In genomic region chr2:127386764-127387654, GRCh38 we compare ENCODE assay signal across 1 cellular context.
TF ChIP-seq lines count a peak whose summit lies in the region.

No MANE protein-coding gene starts in this region.

TF ChIP-seq in HepG2, 621 proteins besides CTCF, POLR2A, EP300 and RAD21 (continued from another document and continues in another):
- TF ChIP-seq, protein P1, sequence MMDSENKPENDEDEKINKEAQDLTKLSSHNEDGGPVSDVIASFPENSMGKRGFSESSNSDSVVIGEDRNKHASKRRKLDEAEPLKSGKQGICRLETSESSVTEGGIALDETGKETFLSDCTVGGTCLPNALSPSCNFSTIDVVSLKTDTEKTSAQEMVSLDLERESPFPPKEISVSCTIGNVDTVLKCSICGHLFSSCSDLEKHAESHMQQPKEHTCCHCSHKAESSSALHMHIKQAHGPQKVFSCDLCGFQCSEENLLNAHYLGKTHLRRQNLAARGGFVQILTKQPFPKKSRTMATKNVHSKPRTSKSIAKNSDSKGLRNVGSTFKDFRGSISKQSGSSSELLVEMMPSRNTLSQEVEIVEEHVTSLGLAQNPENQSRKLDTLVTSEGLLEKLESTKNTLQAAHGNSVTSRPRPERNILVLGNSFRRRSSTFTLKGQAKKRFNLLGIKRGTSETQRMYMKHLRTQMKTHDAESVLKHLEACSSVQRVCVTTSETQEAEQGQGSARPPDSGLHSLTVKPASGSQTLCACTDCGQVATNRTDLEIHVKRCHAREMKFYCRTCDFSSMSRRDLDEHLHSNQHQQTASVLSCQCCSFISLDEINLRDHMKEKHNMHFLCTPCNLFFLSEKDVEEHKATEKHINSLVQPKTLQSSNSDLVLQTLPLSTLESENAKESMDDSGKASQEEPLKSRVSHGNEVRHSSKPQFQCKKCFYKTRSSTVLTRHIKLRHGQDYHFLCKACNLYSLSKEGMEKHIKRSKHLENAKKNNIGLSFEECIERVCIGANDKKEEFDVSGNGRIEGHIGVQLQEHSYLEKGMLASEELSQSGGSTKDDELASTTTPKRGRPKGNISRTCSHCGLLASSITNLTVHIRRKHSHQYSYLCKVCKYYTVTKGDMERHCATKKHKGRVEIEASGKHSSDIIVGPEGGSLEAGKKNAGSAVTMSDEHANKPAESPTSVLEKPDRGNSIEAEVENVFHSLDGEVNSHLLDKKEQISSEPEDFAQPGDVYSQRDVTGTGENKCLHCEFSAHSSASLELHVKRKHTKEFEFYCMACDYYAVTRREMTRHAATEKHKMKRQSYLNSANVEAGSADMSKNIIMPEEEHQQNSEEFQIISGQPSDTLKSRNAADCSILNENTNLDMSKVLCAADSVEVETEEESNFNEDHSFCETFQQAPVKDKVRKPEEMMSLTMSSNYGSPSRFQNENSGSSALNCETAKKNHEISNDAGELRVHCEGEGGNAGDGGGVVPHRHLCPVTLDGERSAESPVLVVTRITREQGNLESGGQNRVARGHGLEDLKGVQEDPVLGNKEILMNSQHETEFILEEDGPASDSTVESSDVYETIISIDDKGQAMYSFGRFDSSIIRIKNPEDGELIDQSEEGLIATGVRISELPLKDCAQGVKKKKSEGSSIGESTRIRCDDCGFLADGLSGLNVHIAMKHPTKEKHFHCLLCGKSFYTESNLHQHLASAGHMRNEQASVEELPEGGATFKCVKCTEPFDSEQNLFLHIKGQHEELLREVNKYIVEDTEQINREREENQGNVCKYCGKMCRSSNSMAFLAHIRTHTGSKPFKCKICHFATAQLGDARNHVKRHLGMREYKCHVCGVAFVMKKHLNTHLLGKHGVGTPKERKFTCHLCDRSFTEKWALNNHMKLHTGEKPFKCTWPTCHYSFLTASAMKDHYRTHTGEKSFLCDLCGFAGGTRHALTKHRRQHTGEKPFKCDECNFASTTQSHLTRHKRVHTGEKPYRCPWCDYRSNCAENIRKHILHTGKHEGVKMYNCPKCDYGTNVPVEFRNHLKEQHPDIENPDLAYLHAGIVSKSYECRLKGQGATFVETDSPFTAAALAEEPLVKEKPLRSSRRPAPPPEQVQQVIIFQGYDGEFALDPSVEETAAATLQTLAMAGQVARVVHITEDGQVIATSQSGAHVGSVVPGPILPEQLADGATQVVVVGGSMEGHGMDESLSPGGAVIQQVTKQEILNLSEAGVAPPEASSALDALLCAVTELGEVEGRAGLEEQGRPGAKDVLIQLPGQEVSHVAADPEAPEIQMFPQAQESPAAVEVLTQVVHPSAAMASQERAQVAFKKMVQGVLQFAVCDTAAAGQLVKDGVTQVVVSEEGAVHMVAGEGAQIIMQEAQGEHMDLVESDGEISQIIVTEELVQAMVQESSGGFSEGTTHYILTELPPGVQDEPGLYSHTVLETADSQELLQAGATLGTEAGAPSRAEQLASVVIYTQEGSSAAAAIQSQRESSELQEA (CRISPR knock-in tag; IDR thresholded peaks at IDR 0.05; ENCODE audit: not compliant biosample characterization), result no peak
- TF ChIP-seq ZNF503 (CRISPR knock-in tag; IDR thresholded peaks at IDR 0.05) (peak; percentile 20; the same call in 1 of the 2 replicates), ZNF350 (CRISPR knock-in tag; IDR thresholded peaks at IDR 0.05; ENCODE audit: borderline replicate concordance, low read depth) (0 out of 2 replicates have a peak, but pooled peaks have one; percentile 61), AFF4 (CRISPR knock-in tag; IDR thresholded peaks at IDR 0.05) (0 out of 2 replicates have a peak, but pooled peaks have one; percentile 51), ZNF709 (CRISPR knock-in tag; IDR thresholded peaks at IDR 0.05) (0 out of 2 replicates have a peak, but pooled peaks have one; percentile 11), ZNF552 (CRISPR knock-in tag; IDR thresholded peaks at IDR 0.05; ENCODE audit: borderline replicate concordance) (peak; percentile 41; the same call in 1 of the 2 replicates), HNRNPUL1 (IDR thresholded peaks at IDR 0.05; ENCODE audit: low read depth, low read length) (peak; percentile 0; the same call in 1 of the 2 replicates), NFE2L2 (IDR thresholded peaks at IDR 0.05; ENCODE audit: low read length) (no peak), ZBTB20 (CRISPR knock-in tag; IDR thresholded peaks at IDR 0.05; ENCODE audit: borderline replicate concordance, low read depth) (no peak), ZNF282 (IDR thresholded peaks at IDR 0.05; ENCODE audit: partially characterized antibody) (no peak), MED1 (CRISPR knock-in tag; IDR thresholded peaks at IDR 0.05) (peak; percentile 87), BCL3 (CRISPR knock-in tag; IDR thresholded peaks at IDR 0.05) (peak; percentile 55; the same call in 1 of the 2 replicates), MYC (CRISPR knock-in tag; IDR thresholded peaks at IDR 0.05; ENCODE audit: borderline replicate concordance) (peak; percentile 49; the same call in 1 of the 2 replicates), CCDC6 (CRISPR knock-in tag; IDR thresholded peaks at IDR 0.05) (peak; percentile 30; the same call in 1 of the 2 replicates), ZNF772 (CRISPR knock-in tag; IDR thresholded peaks at IDR 0.05) (peak; percentile 48), KDM6A (CRISPR knock-in tag; IDR thresholded peaks at IDR 0.05; ENCODE audit: low read depth) (peak; percentile 15; the same call in 1 of the 2 replicates), IKZF4 (CRISPR knock-in tag; IDR thresholded peaks at IDR 0.05; ENCODE audit: borderline replicate concordance, low read depth, not compliant biosample characterization) (peak; percentile 26), HOMEZ (CRISPR knock-in tag; IDR thresholded peaks at IDR 0.05; ENCODE audit: low read depth) (peak; percentile 52; the same call in 1 of the 2 replicates), ZNF205 (CRISPR knock-in tag; IDR thresholded peaks at IDR 0.05) (peak; percentile 45; the same call in 1 of the 2 replicates), RARA (CRISPR knock-in tag; IDR thresholded peaks at IDR 0.05) (peak; percentile 37), PHF21A (CRISPR knock-in tag; IDR thresholded peaks at IDR 0.05) (peak; percentile 79), REL (CRISPR knock-in tag; conservative IDR thresholded peaks at IDR 0.05) (no peak), KLF16 (CRISPR knock-in tag; IDR thresholded peaks at IDR 0.05) (peak in 1 of 2 experiments; percentile 69; a peak in 2 of 4 replicates), TAF15 (IDR thresholded peaks at IDR 0.05; ENCODE audit: low read depth, low read length, poor library complexity, severe bottlenecking) (peak; percentile 87), ATM (IDR thresholded peaks at IDR 0.05; ENCODE audit: borderline replicate concordance) (no peak), MED13 (CRISPR knock-in tag; IDR thresholded peaks at IDR 0.05) (0 out of 2 replicates have a peak, but pooled peaks have one; percentile 17), MAZ (IDR thresholded peaks at IDR 0.05; ENCODE audit: borderline replicate concordance, low read depth, low read length) (peak; percentile 94), MAZ (CRISPR knock-in tag; IDR thresholded peaks at IDR 0.05; ENCODE audit: low read depth) (peak; percentile 93), PITX1 (CRISPR knock-in tag; IDR thresholded peaks at IDR 0.05) (peak; percentile 73), RFX5 (IDR thresholded peaks at IDR 0.05; ENCODE audit: low read depth, low read length) (peak; percentile 47; the same call in 1 of the 2 replicates), ZNF816 (CRISPR knock-in tag; IDR thresholded peaks at IDR 0.05; ENCODE audit: borderline replicate concordance) (peak; percentile 80)
- TF ChIP-seq, protein P2, sequence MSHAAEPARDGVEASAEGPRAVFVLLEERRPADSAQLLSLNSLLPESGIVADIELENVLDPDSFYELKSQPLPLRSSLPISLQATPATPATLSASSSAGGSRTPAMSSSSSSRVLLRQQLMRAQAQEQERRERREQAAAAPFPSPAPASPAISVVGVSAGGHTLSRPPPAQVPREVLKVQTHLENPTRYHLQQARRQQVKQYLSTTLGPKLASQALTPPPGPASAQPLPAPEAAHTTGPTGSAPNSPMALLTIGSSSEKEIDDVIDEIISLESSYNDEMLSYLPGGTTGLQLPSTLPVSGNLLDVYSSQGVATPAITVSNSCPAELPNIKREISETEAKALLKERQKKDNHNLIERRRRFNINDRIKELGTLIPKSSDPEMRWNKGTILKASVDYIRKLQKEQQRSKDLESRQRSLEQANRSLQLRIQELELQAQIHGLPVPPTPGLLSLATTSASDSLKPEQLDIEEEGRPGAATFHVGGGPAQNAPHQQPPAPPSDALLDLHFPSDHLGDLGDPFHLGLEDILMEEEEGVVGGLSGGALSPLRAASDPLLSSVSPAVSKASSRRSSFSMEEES (CRISPR knock-in tag; IDR thresholded peaks at IDR 0.05), result peak; percentile 36; the same call in 1 of the 2 replicates
- TF ChIP-seq, protein P3, sequence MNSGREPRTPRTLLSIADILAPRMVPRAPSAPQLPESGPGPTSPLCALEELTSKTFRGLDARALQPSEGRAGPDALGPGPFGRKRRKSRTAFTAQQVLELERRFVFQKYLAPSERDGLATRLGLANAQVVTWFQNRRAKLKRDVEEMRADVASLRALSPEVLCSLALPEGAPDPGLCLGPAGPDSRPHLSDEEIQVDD (CRISPR knock-in tag; IDR thresholded peaks at IDR 0.05; ENCODE audit: borderline replicate concordance), result peak; percentile 15; the same call in 1 of the 2 replicates
- TF ChIP-seq, protein P4, sequence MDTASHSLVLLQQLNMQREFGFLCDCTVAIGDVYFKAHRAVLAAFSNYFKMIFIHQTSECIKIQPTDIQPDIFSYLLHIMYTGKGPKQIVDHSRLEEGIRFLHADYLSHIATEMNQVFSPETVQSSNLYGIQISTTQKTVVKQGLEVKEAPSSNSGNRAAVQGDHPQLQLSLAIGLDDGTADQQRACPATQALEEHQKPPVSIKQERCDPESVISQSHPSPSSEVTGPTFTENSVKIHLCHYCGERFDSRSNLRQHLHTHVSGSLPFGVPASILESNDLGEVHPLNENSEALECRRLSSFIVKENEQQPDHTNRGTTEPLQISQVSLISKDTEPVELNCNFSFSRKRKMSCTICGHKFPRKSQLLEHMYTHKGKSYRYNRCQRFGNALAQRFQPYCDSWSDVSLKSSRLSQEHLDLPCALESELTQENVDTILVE (CRISPR knock-in tag; IDR thresholded peaks at IDR 0.05), result peak; percentile 22
- TF ChIP-seq, protein P5, sequence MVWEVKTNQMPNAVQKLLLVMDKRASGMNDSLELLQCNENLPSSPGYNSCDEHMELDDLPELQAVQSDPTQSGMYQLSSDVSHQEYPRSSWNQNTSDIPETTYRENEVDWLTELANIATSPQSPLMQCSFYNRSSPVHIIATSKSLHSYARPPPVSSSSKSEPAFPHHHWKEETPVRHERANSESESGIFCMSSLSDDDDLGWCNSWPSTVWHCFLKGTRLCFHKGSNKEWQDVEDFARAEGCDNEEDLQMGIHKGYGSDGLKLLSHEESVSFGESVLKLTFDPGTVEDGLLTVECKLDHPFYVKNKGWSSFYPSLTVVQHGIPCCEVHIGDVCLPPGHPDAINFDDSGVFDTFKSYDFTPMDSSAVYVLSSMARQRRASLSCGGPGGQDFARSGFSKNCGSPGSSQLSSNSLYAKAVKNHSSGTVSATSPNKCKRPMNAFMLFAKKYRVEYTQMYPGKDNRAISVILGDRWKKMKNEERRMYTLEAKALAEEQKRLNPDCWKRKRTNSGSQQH (CRISPR knock-in tag; IDR thresholded peaks at IDR 0.05; ENCODE audit: low read depth), result peak; percentile 70; the same call in 1 of the 2 replicates
